24 cellular contexts compared by ENCODE assay signal in genomic region chr14:69449216-69449615, GRCh38. TPM values are rescaled to one million over a fixed set of nuclear protein-coding genes. Genes with fewer than 3 reads are reported as not detected.
DNase-seq lines count a peak whose midpoint lies in the region; ATAC-seq, FAIRE-seq and TF ChIP-seq lines count a peak whose summit lies in the region.
"Had no signal": no experiment of that assay in that cellular context is flagged by ENCODE, and none has a peak within 500 bp of the region (broad histone marks: within the 10 kb centered on the region; RNA-seq: fewer than 3 reads in every experiment).

No MANE protein-coding gene starts in this region.

- H3K4me3 Mint-ChIP-seq in stimulated activated naive CD8-positive, alpha-beta T cell treated with anti-CD3 and anti-CD28 coated beads, Interleukin-15, Interleukin-2, amounts not matched to agents 100 ng/mL and 50 ng/mL, for 24 hours = no peak overlapping the region
- H3K4me3 Mint-ChIP-seq in stimulated activated naive CD8-positive, alpha-beta T cell treated with anti-CD3 and anti-CD28 coated beads, Interleukin-15, amount 100 ng/mL, for 72 hours = no peak overlapping the region
- H3K4me3 Mint-ChIP-seq: B cell; CD4-positive, alpha-beta T cell; CD8-positive, alpha-beta T cell had no signal

- no peak for ATAC-seq in stimulated activated naive CD8-positive, alpha-beta T cell treated with anti-CD3 and anti-CD28 coated beads, Interleukin-15, amount 100 ng/mL, for 72 hours
- ATAC-seq in HG03342 (IDR thresholded peaks at IDR 0.05; ENCODE audit: unreplicated experiment) = no peak
- ATAC-seq: A549; CD8-positive, alpha-beta T cell had no signal

- no peaks in the 10 kb centered on the region for H3K4me1 Mint-ChIP-seq in stimulated activated naive CD8-positive, alpha-beta T cell treated with anti-CD3 and anti-CD28 coated beads, Interleukin-15, Interleukin-2, amounts not matched to agents 100 ng/mL and 50 ng/mL, for 24 hours (ENCODE audit: low read depth)
- peaks cover 2% of the 10 kb centered on the region for H3K4me1 Mint-ChIP-seq in stimulated activated naive CD8-positive, alpha-beta T cell treated with anti-CD3 and anti-CD28 coated beads, Interleukin-15, amount 100 ng/mL, for 72 hours
- H3K4me1 Mint-ChIP-seq: B cell had no signal

- no peak for TF ChIP-seq POLR2A in Peyer's patch (IDR thresholded peaks at IDR 0.05)

- no peak for DNase-seq in stimulated activated naive CD8-positive, alpha-beta T cell treated with anti-CD3 and anti-CD28 coated beads, Interleukin-15, amount 100 ng/mL, for 72 hours
- DNase-seq in amniotic epithelial cell (ENCODE audit: low read depth) (peak; percentile 14), iris pigment epithelial cell (ENCODE audit: low read depth) (peak; percentile 10), urothelium cell line (ENCODE audit: low spot score) (no peak), activated gamma-delta T cell (lab: John Stamatoyannopoulos, UW) (no peak), Peyer's patch (no peak)
- DNase-seq: AML-193; Caco-2; Calu3; CD4-positive, alpha-beta T cell; CD8-positive, alpha-beta T cell; DMS79 treated with DMSO at 0.1 percent for 48 hours; GF-D8 had no signal

- no peak for TF ChIP-seq CTCF in Peyer's patch (IDR thresholded peaks at IDR 0.05)

- H3K36me3 Mint-ChIP-seq in stimulated activated naive CD8-positive, alpha-beta T cell treated with anti-CD3 and anti-CD28 coated beads, Interleukin-15, Interleukin-2, amounts not matched to agents 100 ng/mL and 50 ng/mL, for 24 hours (ENCODE audit: low read depth) = peaks cover 36% of the 10 kb centered on the region

- H3K27ac Mint-ChIP-seq in stimulated activated naive CD8-positive, alpha-beta T cell treated with anti-CD3 and anti-CD28 coated beads, Interleukin-15, Interleukin-2, amounts not matched to agents 100 ng/mL and 50 ng/mL, for 24 hours = peak overlapping the region; percentile 7
- no peak overlapping the region for H3K27ac Mint-ChIP-seq in stimulated activated naive CD8-positive, alpha-beta T cell treated with anti-CD3 and anti-CD28 coated beads, Interleukin-15, amount 100 ng/mL, for 72 hours
- H3K27ac Mint-ChIP-seq: B cell; CD4-positive, alpha-beta T cell; CD8-positive, alpha-beta T cell had no signal

- no peak overlapping the region for H3K27ac ChIP-seq in Peyer's patch
- H3K27ac ChIP-seq: 22Rv1; A549; BLaER1 treated with 17β-estradiol and CSF1 and Interleukin-3, amounts not matched to agents 10 nM and 100 nM; C4-2B had no signal

- FAIRE-seq in urothelium cell line (lab: Jason Lieb, UNC) = peak; percentile 17
- FAIRE-seq: A549, D721Med, GM12891, GM18507 had no signal

- H3K36me3 ChIP-seq in Peyer's patch = peaks cover 0 to 8% (median 0%) of the 10 kb centered on the region in 3 donors

- H3K9me3 Mint-ChIP-seq in stimulated activated naive CD8-positive, alpha-beta T cell treated with anti-CD3 and anti-CD28 coated beads, Interleukin-15, Interleukin-2, amounts not matched to agents 100 ng/mL and 50 ng/mL, for 24 hours = no peaks in the 10 kb centered on the region
- H3K9me3 Mint-ChIP-seq in stimulated activated naive CD8-positive, alpha-beta T cell treated with anti-CD3 and anti-CD28 coated beads, Interleukin-15, amount 100 ng/mL, for 72 hours = no peaks in the 10 kb centered on the region
- H3K9me3 Mint-ChIP-seq: CD4-positive, alpha-beta T cell; CD8-positive, alpha-beta T cell had no signal

- H3K9me3 ChIP-seq in Peyer's patch = no peaks in the 10 kb centered on the region
- H3K9me3 ChIP-seq: A549, Caco-2 had no signal

- no peaks in the 10 kb centered on the region for H3K27me3 ChIP-seq in Peyer's patch
- H3K27me3 ChIP-seq: BLaER1 treated with 17β-estradiol and CSF1 and Interleukin-3, amounts not matched to agents 10 nM and 100 nM had no signal

- no peak overlapping the region for H3K4me3 ChIP-seq in Peyer's patch
- H3K4me3 ChIP-seq: A549; BLaER1 treated with 17β-estradiol and CSF1 and Interleukin-3, amounts not matched to agents 10 nM and 100 nM had no signal

- H3K27me3 Mint-ChIP-seq in stimulated activated naive CD8-positive, alpha-beta T cell treated with anti-CD3 and anti-CD28 coated beads, Interleukin-15, Interleukin-2, amounts not matched to agents 100 ng/mL and 50 ng/mL, for 24 hours = no peaks in the 10 kb centered on the region
- H3K27me3 Mint-ChIP-seq in stimulated activated naive CD8-positive, alpha-beta T cell treated with anti-CD3 and anti-CD28 coated beads, Interleukin-15, amount 100 ng/mL, for 72 hours = no peaks in the 10 kb centered on the region
- H3K27me3 Mint-ChIP-seq: B cell; CD4-positive, alpha-beta T cell had no signal

- no peaks in the 10 kb centered on the region for H3K4me1 ChIP-seq in Peyer's patch
- H3K4me1 ChIP-seq: A549; BLaER1 treated with 17β-estradiol and CSF1 and Interleukin-3, amounts not matched to agents 10 nM and 100 nM; Caco-2 had no signal

RNA-seq across cellular contexts. Expression of gene PLEKHD1, which starts 35.3 kb away (rescaled TPM):
- not detected for total RNA-seq in Peyer's patch
- total RNA-seq: A172 had no signal

RNA-seq across cellular contexts. Expression of gene SLC39A9, which starts 50.7 kb away (rescaled TPM):
- 100 to 1,000 TPM in 1 of 4 donors, 10 to 100 TPM in 3; 30.5 to 113 (median 77.9) TPM for total RNA-seq in Peyer's patch

RNA-seq across cellular contexts. Expression of gene ERH, which starts 51.1 kb away (rescaled TPM):
- 10 to 100 TPM; 35.2 to 99.9 (median 50.4) TPM for total RNA-seq in Peyer's patch

Comparison
In these comparisons a context has a peak if more than half of its experiments do, and no peak if none do; other contexts are left out.
1. DNase-seq: peak in amniotic epithelial cell (single experiment) and iris pigment epithelial cell (single experiment); none in stimulated activated naive CD8-positive, alpha-beta T cell treated with anti-CD3 and anti-CD28 coated beads, Interleukin-15, amount 100 ng/mL, for 72 hours (0 of 2), urothelium cell line (single experiment), activated gamma-delta T cell (single experiment) and Peyer's patch (0 of 3).